20 cellular contexts compared by ENCODE assay signal in genomic region chr12:65877836-65878235, GRCh38. TPM values are rescaled to one million over a fixed set of nuclear protein-coding genes. Genes with fewer than 3 reads are reported as not detected.
"Had no signal": no experiment of that assay in that cellular context is flagged by ENCODE, and none has a peak within 500 bp of the region (broad histone marks: within the 10 kb centered on the region; RNA-seq: fewer than 3 reads in every experiment).

No MANE protein-coding gene starts in this region.

- H3K27me3 ChIP-seq: adrenal gland, ovary had no signal

- H3K36me3 ChIP-seq: adrenal gland, lower lobe of right lung, ovary, stomach, thoracic aorta had no signal

- H3K27ac ChIP-seq: adrenal gland, lower lobe of right lung, thoracic aorta had no signal

- ATAC-seq: activated T-helper 17 cell treated with anti-CD3 and anti-CD28 coated beads, Interleukin-2, amount 50 U/mL, for 72 hours; left cardiac atrium; natural killer cell; T-cell had no signal

- H3K9me3 ChIP-seq: adrenal gland, lower lobe of right lung, ovary, stomach, thoracic aorta had no signal

- H3K4me3 ChIP-seq: adrenal gland, lower lobe of right lung, ovary, stomach, thoracic aorta had no signal

- H3K9me3 Mint-ChIP-seq: activated CD4-positive, alpha-beta T cell treated with anti-CD3 and anti-CD28 coated beads, Interleukin-2, amount 10 ng/mL, durations not matched to agents 7 days and 5 days; activated naive CD4-positive, alpha-beta T cell treated with anti-CD3 and anti-CD28 coated beads, Interleukin-2, amount 10 ng/mL, durations not matched to agents 7 days and 5 days; activated T-helper 17 cell treated with anti-CD3 and anti-CD28 coated beads, Interleukin-2, amount 50 U/mL, for 72 hours; central memory CD8-positive, alpha-beta T cell; immature natural killer cell; natural killer cell; T-cell; WTC11 had no signal

- DNase-seq: activated CD4-positive, alpha-beta T cell treated with anti-CD3 and anti-CD28 coated beads, Interleukin-2, amount 10 ng/mL, durations not matched to agents 7 days and 5 days; activated naive CD4-positive, alpha-beta T cell treated with anti-CD3 and anti-CD28 coated beads, Interleukin-2, amount 10 ng/mL, durations not matched to agents 7 days and 5 days; activated T-cell treated with anti-CD3 and anti-CD28 coated beads for 4 hours; adrenal gland; effector memory CD4-positive, alpha-beta T cell; erythroblast; immature natural killer cell; left cardiac atrium; lower lobe of right lung; natural killer cell; stimulated activated CD4-positive, alpha-beta T cell treated with anti-CD3 and anti-CD28 coated beads, Interleukin-4, amount 100 ng/mL, for 4 hours; T-cell; T1000 had no signal

- H3K4me1 Mint-ChIP-seq: activated CD4-positive, alpha-beta T cell treated with anti-CD3 and anti-CD28 coated beads, Interleukin-2, amount 10 ng/mL, durations not matched to agents 7 days and 5 days; activated naive CD4-positive, alpha-beta T cell treated with anti-CD3 and anti-CD28 coated beads, Interleukin-2, amount 10 ng/mL, durations not matched to agents 7 days and 5 days; activated T-helper 17 cell treated with anti-CD3 and anti-CD28 coated beads, Interleukin-2, amount 50 U/mL, for 72 hours; central memory CD8-positive, alpha-beta T cell had no signal

- H3K4me3 Mint-ChIP-seq: activated CD4-positive, alpha-beta T cell treated with anti-CD3 and anti-CD28 coated beads, Interleukin-2, amount 10 ng/mL, durations not matched to agents 7 days and 5 days; activated naive CD4-positive, alpha-beta T cell treated with anti-CD3 and anti-CD28 coated beads, Interleukin-2, amount 10 ng/mL, durations not matched to agents 7 days and 5 days; activated T-helper 17 cell treated with anti-CD3 and anti-CD28 coated beads, Interleukin-2, amount 50 U/mL, for 72 hours; central memory CD8-positive, alpha-beta T cell; immature natural killer cell; natural killer cell; T-cell had no signal

- H3K27ac Mint-ChIP-seq: activated CD4-positive, alpha-beta T cell treated with anti-CD3 and anti-CD28 coated beads, Interleukin-2, amount 10 ng/mL, durations not matched to agents 7 days and 5 days; activated naive CD4-positive, alpha-beta T cell treated with anti-CD3 and anti-CD28 coated beads, Interleukin-2, amount 10 ng/mL, durations not matched to agents 7 days and 5 days; activated T-helper 17 cell treated with anti-CD3 and anti-CD28 coated beads, Interleukin-2, amount 50 U/mL, for 72 hours; immature natural killer cell; natural killer cell; T-cell had no signal

- H3K36me3 Mint-ChIP-seq: activated naive CD4-positive, alpha-beta T cell treated with anti-CD3 and anti-CD28 coated beads, Interleukin-2, amount 10 ng/mL, durations not matched to agents 7 days and 5 days; immature natural killer cell; natural killer cell; T-cell; WTC11 had no signal

RNA-seq across cellular contexts. Expression of gene HMGA2, which starts 53.6 kb away (rescaled TPM):
- total RNA-seq: activated CD4-positive, alpha-beta T cell treated with anti-CD3 and anti-CD28 coated beads, Interleukin-2, amount 10 ng/mL, durations not matched to agents 7 days and 5 days; activated CD8-positive, alpha-beta memory T cell treated with anti-CD3 and anti-CD28 coated beads for 36 hours; activated T-helper 17 cell treated with anti-CD3 and anti-CD28 coated beads, Interleukin-2, amount 50 U/mL, for 72 hours; lower lobe of right lung had no signal
